Comparison of ENCODE assay signal across 10 cellular contexts in the genomic region with DNA sequence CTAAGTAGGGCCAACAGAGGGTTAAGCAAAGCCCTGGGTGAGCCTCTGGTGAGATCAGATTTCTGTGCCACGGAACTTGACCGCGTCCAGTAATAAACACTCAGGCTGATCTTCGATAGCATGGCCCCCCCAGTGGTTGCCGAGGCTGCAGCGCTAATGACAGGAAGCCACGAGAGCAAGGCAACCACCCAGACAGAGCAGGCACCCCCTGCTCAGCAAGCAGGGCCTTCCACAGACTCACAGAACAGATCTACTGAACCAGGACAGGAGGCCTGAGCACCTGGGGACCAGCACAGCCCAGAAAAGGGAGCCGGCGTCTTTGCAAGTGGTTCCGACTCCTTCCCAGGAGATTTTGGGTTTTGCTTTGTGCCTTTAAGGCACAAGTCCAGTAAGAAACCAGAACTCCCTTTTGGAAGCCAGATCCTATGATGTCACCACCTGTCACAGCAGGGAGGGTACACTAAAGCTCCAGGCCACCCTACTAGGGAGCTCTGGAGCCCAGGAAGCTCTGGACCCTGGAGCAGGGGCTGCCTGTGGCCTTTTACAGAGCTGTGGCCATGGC. TPM values are rescaled to one million over a fixed set of nuclear protein-coding genes. Genes with fewer than 3 reads are reported as not detected.
DNase-seq lines count a peak whose midpoint lies in the region; ATAC-seq and TF ChIP-seq lines count a peak whose summit lies in the region.
"Had no signal": no experiment of that assay in that cellular context is flagged by ENCODE, and none has a peak within 500 bp of the region (broad histone marks: within the 10 kb centered on the region; RNA-seq: fewer than 3 reads in every experiment).

No MANE protein-coding gene starts in this region.

- no peak overlapping the region for H2AFZ ChIP-seq in hepatocyte

- H3K27ac ChIP-seq in hepatocyte = no peak overlapping the region
- no peak overlapping the region for H3K27ac ChIP-seq in thoracic aorta

- H3K36me3 Mint-ChIP-seq in T-helper 17 cell (ENCODE audit: low read depth) = peaks cover 11% of the 10 kb centered on the region

- DNase-seq in activated effector memory CD4-positive, alpha-beta T cell treated with anti-CD3 and anti-CD28 coated beads, Interleukin-2, amount 50 U/mL, for 16 hours = peak; percentile 78
- DNase-seq in activated effector memory CD4-positive, alpha-beta T cell treated with Interleukin-2 at 50 U/mL for 16 hours = no peak
- no peak for DNase-seq in T-helper 17 cell
- DNase-seq in hepatocyte (ENCODE audit: low spot score) = no peak
- no peak for DNase-seq in thoracic aorta (ENCODE audit: low spot score)
- no peak for DNase-seq in NK-92 treated with Interleukin-12 subunit alpha and Interleukin-12 subunit beta, amount 100 ng/mL, for 24 hours (lab: John Stamatoyannopoulos, UW)
- no peak for DNase-seq in glomerular visceral epithelial cell (ENCODE audit: extremely low spot score)
- DNase-seq: BE2C, caudate nucleus had no signal

- WGBS in hepatocyte (ENCODE audit: low lambda C conversion rate, missing lambda C conversion rate) = 40% methylated on average over 10 of the region's 10 CpGs

- peak overlapping the region; percentile 96 for H3K4me3 Mint-ChIP-seq in T-helper 17 cell

- peak; percentile 33 for ATAC-seq in T-helper 17 cell
- ATAC-seq in thoracic aorta (ENCODE audit: insufficient number of reproducible peaks, low FRiP score, low read depth) = no peak
- no peak for ATAC-seq in GM21786 (IDR thresholded peaks at IDR 0.05; ENCODE audit: unreplicated experiment)

- peak overlapping the region; percentile 81 for H3K4me2 ChIP-seq in hepatocyte

- H3K27me3 Mint-ChIP-seq in T-helper 17 cell = no peaks in the 10 kb centered on the region

- peaks cover 48% of the 10 kb centered on the region for H3K4me1 ChIP-seq in hepatocyte (ENCODE audit: insufficient read depth)
- peaks cover 0 to 6% of the 10 kb centered on the region in 2 donors for H3K4me1 ChIP-seq in thoracic aorta (ENCODE audit: control insufficient read depth in 1 of 2, low read depth in 2 of 2)
- H3K4me1 ChIP-seq: BE2C had no signal

- peak overlapping the region; percentile 100 for H3K27ac Mint-ChIP-seq in T-helper 17 cell

- peaks cover 79% of the 10 kb centered on the region for H3K4me1 Mint-ChIP-seq in T-helper 17 cell

- H3K4me3 ChIP-seq in hepatocyte (no peak overlapping the region), thoracic aorta (peak overlapping the region; percentile 44)

- no peak for TF ChIP-seq CTCF in hepatocyte (IDR thresholded peaks at IDR 0.05; ENCODE audit: poor library complexity)
- no peak for TF ChIP-seq CTCF in thoracic aorta (IDR thresholded peaks at IDR 0.05)

- H3K9me3 ChIP-seq in T-helper 17 cell (ENCODE audit: control insufficient read depth, low read length, poor library complexity, severe bottlenecking) (no peaks in the 10 kb centered on the region), hepatocyte (ENCODE audit: low read depth) (no peaks in the 10 kb centered on the region), thoracic aorta (no peaks in the 10 kb centered on the region)
- H3K9me3 ChIP-seq: BE2C had no signal

- H4K20me1 ChIP-seq in hepatocyte (ENCODE audit: insufficient read depth, poor library complexity, severe bottlenecking) = no peaks in the 10 kb centered on the region

- peaks cover 12% of the 10 kb centered on the region for H3K79me2 ChIP-seq in hepatocyte

- H3K27me3 ChIP-seq in hepatocyte = no peaks in the 10 kb centered on the region
- H3K27me3 ChIP-seq in thoracic aorta (replicated peaks; ENCODE audit: insufficient read depth) = no peaks in the 10 kb centered on the region
- H3K27me3 ChIP-seq: BE2C had no signal

- H3K36me3 ChIP-seq in hepatocyte (replicated peaks; ENCODE audit: insufficient read depth, low read depth) = no peaks in the 10 kb centered on the region
- no peaks in the 10 kb centered on the region for H3K36me3 ChIP-seq in thoracic aorta
- H3K36me3 ChIP-seq: BE2C had no signal

- H3K9me2 ChIP-seq in hepatocyte (replicated peaks; ENCODE audit: insufficient read depth) = no peaks in the 10 kb centered on the region

RNA-seq across cellular contexts. Expression of a gene that starts 42.3 kb away (rescaled TPM):
- total RNA-seq in T-helper 17 cell = 100 to 1,000 TPM; 167 to 174 TPM
- 1.8 and 3.2 TPM in 2 replicates for total RNA-seq in hepatocyte
- polyA plus RNA-seq in hepatocyte = 0.28 and 0.50 TPM in 2 replicates
- total RNA-seq in thoracic aorta = 1 to 10 TPM in 1 of 2 donors, under 1 TPM in 1; 0.92 to 6.2 TPM

Comparison
In these comparisons a context has a peak if more than half of its experiments do, and no peak if none do; other contexts are left out.
1. RNA of a gene that starts 42.3 kb away (total RNA-seq): 167 to 174 TPM in T-helper 17 cell; 0.92 to 6.2 TPM in thoracic aorta and 1.8 to 3.2 TPM in hepatocyte; every median in the first group is over 10 times any median in the second.